16 cellular contexts compared by ENCODE assay signal in the genomic region with DNA sequence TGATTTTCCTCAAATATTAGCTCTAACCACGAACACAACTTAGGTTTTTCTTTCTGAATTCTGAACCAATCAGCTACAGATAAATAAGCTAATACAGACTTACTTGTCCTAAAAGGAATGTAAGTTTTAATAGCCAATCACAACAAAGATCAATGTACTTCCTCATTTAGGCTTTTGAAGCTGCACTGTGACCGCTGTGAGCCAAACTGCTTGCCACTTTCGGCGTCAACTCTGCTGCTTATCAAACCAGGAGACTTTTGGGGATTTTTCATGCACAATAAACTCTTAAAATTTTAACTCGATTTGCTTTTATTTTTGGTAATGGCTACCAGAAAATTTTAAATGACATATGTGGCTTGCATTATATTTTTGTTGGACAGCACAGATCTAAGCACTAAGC.
A peak's percentile ranks its signal among the peaks of the same experiment; 100 is the strongest.
DNase-seq lines count a peak whose midpoint lies in the region; ATAC-seq and FAIRE-seq lines count a peak whose summit lies in the region.
"Had no signal": no experiment of that assay in that cellular context is flagged by ENCODE, and none has a peak within 500 bp of the region (broad histone marks: within the 10 kb centered on the region; RNA-seq: fewer than 3 reads in every experiment).

No MANE protein-coding gene starts in this region.

- no peaks in the 10 kb centered on the region for H3K4me1 ChIP-seq in small intestine (ENCODE audit: control insufficient read depth in 2 of 2, insufficient read depth in 1 of 2, low read depth in 1 of 2, low read length in 1 of 2)
- H3K4me1 ChIP-seq: SJCRH30 had no signal

- in situ Hi-C loops in KBM-7 (cut with MboI; ENCODE audit: low pct_unique_long_range_greater_than_20kb, low sequenced_read_pairs): no loop called here

- no peaks in the 10 kb centered on the region for H3K27me3 ChIP-seq in small intestine (ENCODE audit: control insufficient read depth in 2 of 2, insufficient read depth in 2 of 2, low read length in 2 of 2)
- H3K27me3 ChIP-seq: SJCRH30 had no signal

- H3K4me3 ChIP-seq in small intestine (ENCODE audit: low read depth in 1 of 2, low read length in 2 of 2): no peak overlapping the region
- H3K4me3 ChIP-seq: SJCRH30, smooth muscle cell had no signal

- intact Hi-C loops in Right ventricle myocardium superior (cut with DNase I): no loop called here

- FAIRE-seq in small intestine (lab: Jason Lieb, UNC): no peak
- FAIRE-seq: GM12892, islet of Langerhans had no signal

- no peaks in the 10 kb centered on the region for H3K36me3 ChIP-seq in small intestine (ENCODE audit: control insufficient read depth in 2 of 2, insufficient read depth in 2 of 2, low read length in 2 of 2)
- H3K36me3 ChIP-seq: SJCRH30 had no signal

- H3K9me3 ChIP-seq in small intestine (ENCODE audit: control insufficient read depth, low read depth): no peaks in the 10 kb centered on the region
- H3K9me3 ChIP-seq: SJCRH30 had no signal

- DNase-seq in KBM-7 (peak; percentile 4), OCI-M2 (lab: John Stamatoyannopoulos, UW; ENCODE audit: unreplicated experiment) (peak; percentile 3), small intestine (peak; percentile 6), Right ventricle myocardium superior (no peak), NCI-H1930 (lab: John Stamatoyannopoulos, UW) (no peak), T-helper 1 cell (no peak)
- DNase-seq: activated CD4-positive, alpha-beta T cell treated with anti-CD3 and anti-CD28 coated beads for 48 hours; activated naive CD4-positive, alpha-beta T cell treated with anti-CD3 and anti-CD28 coated beads for 36 hours; naive thymus-derived CD8-positive, alpha-beta T cell; NCI-H1417 treated with DMSO at 0.1 percent for 48 hours; NCI-H345; SJCRH30 had no signal

- WGBS in small intestine, 3 donors: 32 to 54% (median 45%) methylated on average over 5 of the region's 5 CpGs

- ATAC-seq in GM19438 (IDR thresholded peaks at IDR 0.05; ENCODE audit: low read depth, unreplicated experiment) (peak; percentile 68), Right ventricle myocardium superior (ENCODE audit: poor library complexity) (no peak)
- ATAC-seq: naive thymus-derived CD8-positive, alpha-beta T cell had no signal

- no peak overlapping the region for H3K27ac ChIP-seq in small intestine (ENCODE audit: low read depth in 1 of 2, low read length in 1 of 2)
- H3K27ac ChIP-seq: SJCRH30 had no signal

Comparison
In these comparisons a context has a peak if more than half of its experiments do, and no peak if none do; other contexts are left out.
1. DNase-seq: peak in KBM-7 (single experiment), OCI-M2 (single experiment) and small intestine (single experiment); none in Right ventricle myocardium superior (single experiment), NCI-H1930 (0 of 2) and T-helper 1 cell (0 of 5).